In the genomic region with DNA sequence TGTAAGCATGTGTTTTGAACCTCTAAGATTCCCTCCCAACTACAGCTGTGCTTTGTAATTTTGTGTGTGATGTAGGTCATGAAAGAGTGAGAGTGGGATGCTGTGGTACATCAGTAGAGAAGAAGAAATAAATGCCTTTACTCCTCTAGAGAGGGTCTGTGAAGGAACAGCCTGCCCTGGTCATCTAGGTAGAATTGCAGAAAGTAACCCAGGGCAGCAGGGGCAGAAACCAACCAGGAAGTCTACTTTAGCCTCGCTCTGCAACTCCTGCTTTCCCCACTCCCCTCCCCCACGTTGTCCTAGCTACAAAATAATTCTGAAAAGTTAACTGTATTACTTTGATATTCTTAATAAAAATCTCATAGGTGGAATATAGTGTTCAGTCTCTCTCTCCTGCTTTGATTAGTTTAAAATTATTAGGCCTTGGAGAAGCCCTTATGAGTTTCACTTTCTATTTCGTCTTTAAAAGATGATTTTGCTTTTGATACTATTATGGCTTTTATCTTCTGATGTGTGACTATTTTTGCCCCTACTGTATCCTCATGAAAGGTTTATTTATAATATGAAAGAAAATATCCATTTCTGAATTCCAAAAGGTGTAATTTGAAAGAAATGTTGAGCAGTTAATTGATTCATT, we compare ENCODE assay signal across 1 cellular context.
A peak's percentile ranks its signal among the peaks of the same experiment; 100 is the strongest.
TF ChIP-seq lines count a peak whose summit lies in the region.

No MANE protein-coding gene starts in this region.

TF ChIP-seq in GM12878, 131 proteins besides CTCF, POLR2A, EP300 and RAD21:
- TF ChIP-seq, protein P1, sequence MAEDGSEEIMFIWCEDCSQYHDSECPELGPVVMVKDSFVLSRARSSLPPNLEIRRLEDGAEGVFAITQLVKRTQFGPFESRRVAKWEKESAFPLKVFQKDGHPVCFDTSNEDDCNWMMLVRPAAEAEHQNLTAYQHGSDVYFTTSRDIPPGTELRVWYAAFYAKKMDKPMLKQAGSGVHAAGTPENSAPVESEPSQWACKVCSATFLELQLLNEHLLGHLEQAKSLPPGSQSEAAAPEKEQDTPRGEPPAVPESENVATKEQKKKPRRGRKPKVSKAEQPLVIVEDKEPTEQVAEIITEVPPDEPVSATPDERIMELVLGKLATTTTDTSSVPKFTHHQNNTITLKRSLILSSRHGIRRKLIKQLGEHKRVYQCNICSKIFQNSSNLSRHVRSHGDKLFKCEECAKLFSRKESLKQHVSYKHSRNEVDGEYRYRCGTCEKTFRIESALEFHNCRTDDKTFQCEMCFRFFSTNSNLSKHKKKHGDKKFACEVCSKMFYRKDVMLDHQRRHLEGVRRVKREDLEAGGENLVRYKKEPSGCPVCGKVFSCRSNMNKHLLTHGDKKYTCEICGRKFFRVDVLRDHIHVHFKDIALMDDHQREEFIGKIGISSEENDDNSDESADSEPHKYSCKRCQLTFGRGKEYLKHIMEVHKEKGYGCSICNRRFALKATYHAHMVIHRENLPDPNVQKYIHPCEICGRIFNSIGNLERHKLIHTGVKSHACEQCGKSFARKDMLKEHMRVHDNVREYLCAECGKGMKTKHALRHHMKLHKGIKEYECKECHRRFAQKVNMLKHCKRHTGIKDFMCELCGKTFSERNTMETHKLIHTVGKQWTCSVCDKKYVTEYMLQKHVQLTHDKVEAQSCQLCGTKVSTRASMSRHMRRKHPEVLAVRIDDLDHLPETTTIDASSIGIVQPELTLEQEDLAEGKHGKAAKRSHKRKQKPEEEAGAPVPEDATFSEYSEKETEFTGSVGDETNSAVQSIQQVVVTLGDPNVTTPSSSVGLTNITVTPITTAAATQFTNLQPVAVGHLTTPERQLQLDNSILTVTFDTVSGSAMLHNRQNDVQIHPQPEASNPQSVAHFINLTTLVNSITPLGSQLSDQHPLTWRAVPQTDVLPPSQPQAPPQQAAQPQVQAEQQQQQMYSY (CRISPR knock-in tag; IDR thresholded peaks at IDR 0.05): no peak
- TF ChIP-seq, protein P2, sequence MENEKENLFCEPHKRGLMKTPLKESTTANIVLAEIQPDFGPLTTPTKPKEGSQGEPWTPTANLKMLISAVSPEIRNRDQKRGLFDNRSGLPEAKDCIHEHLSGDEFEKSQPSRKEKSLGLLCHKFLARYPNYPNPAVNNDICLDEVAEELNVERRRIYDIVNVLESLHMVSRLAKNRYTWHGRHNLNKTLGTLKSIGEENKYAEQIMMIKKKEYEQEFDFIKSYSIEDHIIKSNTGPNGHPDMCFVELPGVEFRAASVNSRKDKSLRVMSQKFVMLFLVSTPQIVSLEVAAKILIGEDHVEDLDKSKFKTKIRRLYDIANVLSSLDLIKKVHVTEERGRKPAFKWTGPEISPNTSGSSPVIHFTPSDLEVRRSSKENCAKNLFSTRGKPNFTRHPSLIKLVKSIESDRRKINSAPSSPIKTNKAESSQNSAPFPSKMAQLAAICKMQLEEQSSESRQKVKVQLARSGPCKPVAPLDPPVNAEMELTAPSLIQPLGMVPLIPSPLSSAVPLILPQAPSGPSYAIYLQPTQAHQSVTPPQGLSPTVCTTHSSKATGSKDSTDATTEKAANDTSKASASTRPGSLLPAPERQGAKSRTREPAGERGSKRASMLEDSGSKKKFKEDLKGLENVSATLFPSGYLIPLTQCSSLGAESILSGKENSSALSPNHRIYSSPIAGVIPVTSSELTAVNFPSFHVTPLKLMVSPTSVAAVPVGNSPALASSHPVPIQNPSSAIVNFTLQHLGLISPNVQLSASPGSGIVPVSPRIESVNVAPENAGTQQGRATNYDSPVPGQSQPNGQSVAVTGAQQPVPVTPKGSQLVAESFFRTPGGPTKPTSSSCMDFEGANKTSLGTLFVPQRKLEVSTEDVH (IDR thresholded peaks at IDR 0.05; ENCODE audit: low read depth, partially characterized antibody): peak; percentile 21
- peak in 1 of 2 experiments; percentile 29; a peak in 1 of 4 replicates for TF ChIP-seq IKZF2 (IDR thresholded peaks at IDR 0.05)
- no peak for TF ChIP-seq PAX8 (IDR thresholded peaks at IDR 0.05)
- TF ChIP-seq NBN (IDR thresholded peaks at IDR 0.05): 0 out of 2 replicates have a peak, but pooled peaks have one; percentile 36
- TF ChIP-seq JUNB (IDR thresholded peaks at IDR 0.05): 0 out of 2 replicates have a peak, but pooled peaks have one; percentile 6
- TF ChIP-seq MXI1 (IDR thresholded peaks at IDR 0.05; ENCODE audit: low read depth, low read length): peak; percentile 52; the same call in 1 of the 2 replicates
- TF ChIP-seq MTA2 (IDR thresholded peaks at IDR 0.05; ENCODE audit: low read depth): peak; percentile 31; the same call in 1 of the 2 replicates
